ENCODE assay signal across 13 cellular contexts in the genomic region with DNA sequence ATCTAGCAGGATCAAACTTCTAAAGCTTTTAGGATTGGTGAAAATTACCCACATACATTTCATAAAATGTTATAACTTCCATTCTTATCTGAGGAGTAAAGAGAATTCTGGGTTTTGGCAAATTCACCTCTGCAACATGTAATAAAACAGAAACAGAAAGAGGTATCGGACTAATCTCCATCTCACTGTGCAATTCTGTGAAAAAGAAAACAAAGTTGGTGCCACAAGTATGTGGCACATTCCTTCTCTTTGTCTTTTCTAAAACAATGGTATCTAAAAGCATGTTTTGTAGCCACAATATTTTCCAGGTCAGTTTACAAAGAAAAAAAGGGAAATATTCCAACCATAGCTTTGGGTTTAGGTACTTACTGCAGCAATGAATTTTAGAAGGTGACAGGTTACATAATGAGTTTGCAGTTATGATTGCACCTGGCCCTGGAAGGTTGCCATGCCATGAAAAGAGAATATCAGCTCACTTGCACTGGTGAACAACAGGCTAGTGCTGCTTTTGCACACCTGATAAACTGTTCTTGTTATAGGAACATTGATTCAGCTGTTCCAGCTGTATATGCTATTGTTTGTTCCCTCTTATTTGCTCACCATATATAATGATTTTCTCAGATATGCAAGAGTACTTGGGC.
A peak's percentile ranks its signal among the peaks of the same experiment; 100 is the strongest.
DNase-seq lines count a peak whose midpoint lies in the region; ATAC-seq, FAIRE-seq and TF ChIP-seq lines count a peak whose summit lies in the region.
"Had no signal": no experiment of that assay in that cellular context is flagged by ENCODE, and none has a peak within 500 bp of the region (broad histone marks: within the 10 kb centered on the region; RNA-seq: fewer than 3 reads in every experiment).

No MANE protein-coding gene starts in this region.

- peaks cover 3% of the 10 kb centered on the region for H3K4me1 Mint-ChIP-seq in astrocyte (ENCODE audit: low read depth, unreplicated experiment)
- H3K4me1 Mint-ChIP-seq: GM23338 had no signal

- peak; percentile 49 for ATAC-seq in GM21447 (IDR thresholded peaks at IDR 0.05; ENCODE audit: unreplicated experiment)
- ATAC-seq: GM23338 had no signal

- no peaks in the 10 kb centered on the region for H3K27me3 ChIP-seq in astrocyte (ENCODE audit: insufficient read depth, low read length)
- H3K27me3 ChIP-seq: ovary had no signal

- no peak for FAIRE-seq in astrocyte (lab: Jason Lieb, UNC)

- H3K4me3 ChIP-seq in astrocyte (ENCODE audit: insufficient read depth, low read depth, low read length) = no peak overlapping the region
- H3K4me3 ChIP-seq: GM23338, ovary had no signal

- H2AFZ ChIP-seq in astrocyte (ENCODE audit: low read depth, low read length) = no peak overlapping the region
- H2AFZ ChIP-seq: GM23338 had no signal

- H3K79me2 ChIP-seq in astrocyte (ENCODE audit: insufficient read depth, low read length) = no peaks in the 10 kb centered on the region

- H3K4me2 ChIP-seq in astrocyte (ENCODE audit: low read length) = no peak overlapping the region
- H3K4me2 ChIP-seq: GM23338 had no signal

- no peak overlapping the region for H3K4me3 Mint-ChIP-seq in astrocyte (ENCODE audit: unreplicated experiment)
- H3K4me3 Mint-ChIP-seq: GM23338 had no signal

- no peaks in the 10 kb centered on the region for H4K20me1 ChIP-seq in astrocyte (ENCODE audit: insufficient read depth, low read length)

- H3K4me1 ChIP-seq in astrocyte (ENCODE audit: insufficient read depth, low read length) = no peaks in the 10 kb centered on the region

- no peaks in the 10 kb centered on the region for H3K9me3 Mint-ChIP-seq in astrocyte (ENCODE audit: unreplicated experiment)
- H3K9me3 Mint-ChIP-seq: GM23338 had no signal

- DNase-seq in COR-L47 (lab: John Stamatoyannopoulos, UW) = peak; percentile 66
- peak; percentile 75 for DNase-seq in NCI-H2029 (lab: John Stamatoyannopoulos, UW)
- peak; percentile 47 for DNase-seq in astrocyte (ENCODE audit: low read depth)
- no peak for DNase-seq in NCI-H526 (lab: John Stamatoyannopoulos, UW)
- no peak for DNase-seq in EL
- DNase-seq in midbrain (lab: John Stamatoyannopoulos, UW) = no peak
- no peak for DNase-seq in middle frontal gyrus (ENCODE audit: extremely low spot score, low spot score)
- DNase-seq: caudate nucleus; NK-92 treated with Interleukin-12 subunit alpha and Interleukin-12 subunit beta, amount 100 ng/mL, for 24 hours; ovary; SIG-M5 had no signal

- no peaks in the 10 kb centered on the region for H3K36me3 Mint-ChIP-seq in astrocyte (ENCODE audit: low read depth, unreplicated experiment)

- H3K27ac ChIP-seq in astrocyte (ENCODE audit: low read depth, low read length) = no peak overlapping the region
- H3K27ac ChIP-seq: ovary had no signal

- no peaks in the 10 kb centered on the region for H3K36me3 ChIP-seq in astrocyte (ENCODE audit: insufficient read depth, low read length)
- H3K36me3 ChIP-seq: ovary had no signal

- TF ChIP-seq CTCF in astrocyte (IDR thresholded peaks at IDR 0.05; ENCODE audit: insufficient read depth, low read depth, low read length) = no peak

- no peak overlapping the region for H3K27ac Mint-ChIP-seq in astrocyte (ENCODE audit: unreplicated experiment)
- H3K27ac Mint-ChIP-seq: GM23338 had no signal

- H3K9me3 ChIP-seq in astrocyte (ENCODE audit: insufficient read depth, low read depth, low read length) = no peaks in the 10 kb centered on the region
- H3K9me3 ChIP-seq: ovary had no signal

- no peak overlapping the region for H3K9ac ChIP-seq in astrocyte (ENCODE audit: low read length)

- H3K27me3 Mint-ChIP-seq in astrocyte (ENCODE audit: low read depth, unreplicated experiment) = no peaks in the 10 kb centered on the region

Comparison
In these comparisons a context has a peak if more than half of its experiments do, and no peak if none do; other contexts are left out.
1. DNase-seq: peak in COR-L47 (single experiment), NCI-H2029 (single experiment) and astrocyte (single experiment); none in NCI-H526 (0 of 2), EL (single experiment), midbrain (single experiment) and middle frontal gyrus (single experiment).